ENCODE assay signal across 8 cellular contexts in the genomic region with DNA sequence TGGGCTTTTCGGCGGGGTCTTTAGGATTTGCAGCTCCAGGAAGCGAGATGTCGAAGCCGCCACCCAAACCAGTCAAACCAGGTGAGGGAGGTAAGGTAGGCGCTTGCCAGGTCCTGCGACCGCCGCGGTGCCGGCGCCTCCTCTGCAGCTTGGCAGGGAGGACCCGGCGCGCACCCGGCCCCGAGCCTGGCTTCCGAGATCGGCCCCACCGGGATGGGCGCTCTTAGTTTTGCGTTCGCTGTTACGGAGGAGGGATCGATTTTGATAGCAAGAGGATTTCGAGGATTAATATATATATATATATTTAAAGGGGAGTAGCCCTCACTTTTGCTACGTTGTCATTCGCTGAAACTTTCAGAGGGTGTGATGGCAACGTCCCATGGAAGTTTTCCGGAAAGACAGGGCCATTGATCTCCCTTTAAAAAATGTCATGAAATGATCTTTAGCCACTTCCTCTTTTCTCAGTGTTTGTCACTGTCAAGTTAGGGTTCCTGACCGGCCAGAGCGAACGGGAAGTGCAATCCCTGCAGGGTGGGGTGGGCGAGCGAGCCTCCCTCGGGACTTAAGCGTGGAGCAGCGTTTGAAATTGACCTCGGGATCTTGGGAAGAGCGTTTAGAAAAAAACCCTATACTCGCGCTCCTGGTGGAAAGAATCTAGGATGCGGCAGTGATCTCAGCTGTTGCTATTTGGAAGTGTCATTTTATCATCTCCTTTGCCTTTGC. TPM values are rescaled to one million over a fixed set of nuclear protein-coding genes. Genes with fewer than 3 reads are reported as not detected.
DNase-seq lines count a peak whose midpoint lies in the region; ATAC-seq and TF ChIP-seq lines count a peak whose summit lies in the region.

No MANE protein-coding gene starts in this region.

- H3K9me3 ChIP-seq in endocrine pancreas (ENCODE audit: control insufficient read depth, low read length): no peaks in the 10 kb centered on the region

- no peaks in the 10 kb centered on the region for H3K36me3 ChIP-seq in endocrine pancreas (ENCODE audit: control insufficient read depth, insufficient read depth, low read length)

- H3K27me3 ChIP-seq in endocrine pancreas (ENCODE audit: control insufficient read depth, insufficient read depth, low read length): no peaks in the 10 kb centered on the region

- peaks cover 16% of the 10 kb centered on the region for H3K4me1 ChIP-seq in endocrine pancreas (ENCODE audit: control insufficient read depth, insufficient read depth, low read length)

- H3K9ac ChIP-seq in endocrine pancreas (ENCODE audit: control insufficient read depth, insufficient read depth, low read length): peak overlapping the region; percentile 87

- H3K27ac ChIP-seq in temporal lobe (ENCODE audit: low read depth, low read length): peak overlapping the region; percentile 75

- DNase-seq in AG09319 (ENCODE audit: extremely low read depth, low read depth) (no peak), NCI-H1092 treated with DMSO at 0.1 percent for 48 hours (lab: John Stamatoyannopoulos, UW) (peak; percentile 24), medulla oblongata (ENCODE audit: extremely low spot score) (peak; percentile 73)

- TF ChIP-seq CTCF in AG09319 (IDR thresholded peaks at IDR 0.05; ENCODE audit: low read depth, low read length): peak; percentile 44

- peak overlapping the region; percentile 95 for H3K4me3 ChIP-seq in endocrine pancreas (ENCODE audit: control insufficient read depth, insufficient read depth, low read length)

- ATAC-seq in GM18499 (IDR thresholded peaks at IDR 0.05; ENCODE audit: insufficient read depth, unreplicated experiment) (peak; percentile 33), HG02852 (IDR thresholded peaks at IDR 0.05; ENCODE audit: unreplicated experiment) (peak; percentile 31)
- ATAC-seq in activated CD4-positive, CD25-positive, alpha-beta regulatory T cell treated with anti-CD3 and anti-CD28 coated beads, Interleukin-2, amount 50 U/mL, for 24 hours: peak; percentile 18 to 29

RNA-seq across cellular contexts. Expression of gene OSTF1, which starts 0.5 kb away (rescaled TPM):
- 9.3 TPM for total RNA-seq in temporal lobe

RNA-seq across cellular contexts. Expression of gene NMRK1, which starts 0.9 kb away (rescaled TPM):
- total RNA-seq in temporal lobe: 9.1 TPM
